In the genomic region with DNA sequence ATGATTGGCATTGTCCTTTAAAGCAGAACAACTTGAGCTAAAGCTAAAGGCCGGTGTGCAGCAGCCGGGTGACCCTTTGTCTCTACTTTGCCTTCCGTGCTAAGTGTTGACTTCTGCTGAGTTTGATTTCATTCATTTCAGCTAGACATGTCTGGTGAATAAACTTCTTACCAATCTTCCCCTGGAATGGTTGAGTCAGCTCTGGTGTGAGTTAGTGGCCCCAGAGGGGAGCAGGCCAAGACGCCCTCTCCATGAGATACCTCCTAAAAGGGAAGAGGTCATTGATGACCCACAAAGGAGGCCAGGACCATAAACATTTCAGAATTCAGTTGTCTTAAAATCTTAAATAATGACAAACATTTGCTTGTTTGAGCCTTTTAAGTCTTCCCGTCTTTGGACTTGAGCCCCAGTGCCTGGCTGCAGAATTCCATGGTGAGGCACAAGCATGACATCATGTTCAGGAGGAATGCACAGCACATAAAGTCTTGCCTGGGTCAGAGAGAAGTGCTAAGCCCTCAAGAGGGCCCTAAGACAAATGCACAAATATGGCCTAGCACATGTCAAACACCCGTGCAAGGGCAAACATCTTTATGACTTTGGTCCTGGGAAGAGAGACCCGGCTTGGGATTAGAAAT, we compare ENCODE assay signal across 20 cellular contexts.
DNase-seq lines count a peak whose midpoint lies in the region; ATAC-seq and TF ChIP-seq lines count a peak whose summit lies in the region.
"Had no signal": no experiment of that assay in that cellular context is flagged by ENCODE, and none has a peak within 500 bp of the region (broad histone marks: within the 10 kb centered on the region; RNA-seq: fewer than 3 reads in every experiment).

No MANE protein-coding gene starts in this region.

- H3K27me3 ChIP-seq in PC-3 (ENCODE audit: low read length) = no peaks in the 10 kb centered on the region

- no TSS peak for BruUV-seq in PC-3 (replicated peaks; lab: Mats Ljungman, UMichigan)

- peaks cover 50% of the 10 kb centered on the region for H3K36me3 Mint-ChIP-seq in T-helper 1 cell treated with Interleukin-12 subunit alpha and Interleukin-12 subunit beta and Interleukin-4 antibody, amounts not matched to agents 30 μg/mL and 1 μg/mL, for 36 hours (ENCODE audit: low read depth)
- H3K36me3 Mint-ChIP-seq in activated B cell treated with CpG ODN at 0.5 μM for 24 hours (ENCODE audit: low read depth) = peaks cover 50% of the 10 kb centered on the region
- no peaks in the 10 kb centered on the region for H3K36me3 Mint-ChIP-seq in endothelial cell (ENCODE audit: low read depth, unreplicated experiment)
- H3K36me3 Mint-ChIP-seq: brain had no signal

- H3K4me3 ChIP-seq in PC-3 (ENCODE audit: low read length) = no peak overlapping the region

- no peak for DNase-seq in T-helper 1 cell
- no peak for DNase-seq in activated B cell treated with CpG ODN at 0.5 μM for 24 hours
- DNase-seq in hepatic stellate cell (ENCODE audit: low spot score) = peak; percentile 40
- no peak for DNase-seq in stimulated activated naive CD8-positive, alpha-beta T cell treated with anti-CD3 and anti-CD28 coated beads, Interleukin-15, amount 100 ng/mL, for 72 hours
- DNase-seq in RKO (ENCODE audit: low spot score) = no peak
- no peak for DNase-seq in PC-3
- DNase-seq in endothelial cell (ENCODE audit: low spot score) = no peak
- DNase-seq: activated CD8-positive, alpha-beta memory T cell treated with anti-CD3 and anti-CD28 coated beads, Interleukin-2, amount 10 ng/mL, durations not matched to agents 7 days and 5 days; activated gamma-delta T cell treated with Interleukin-2 at 50 U/mL for 16 hours; Caco-2; dermis blood vessel endothelial cell; GDM1; naive thymus-derived CD8-positive, alpha-beta T cell; NCI-H748 treated with DMSO at 0.1 percent for 48 hours had no signal

- H3F3A ChIP-seq in PC-3 (ENCODE audit: low read length, unreplicated experiment) = no peaks in the 10 kb centered on the region

- H2AFZ ChIP-seq in PC-3 (ENCODE audit: low read length) = no peak overlapping the region

- no peaks in the 10 kb centered on the region for H3K36me3 ChIP-seq in PC-3 (ENCODE audit: low read depth, low read length)

- H3K27me3 Mint-ChIP-seq in T-helper 1 cell treated with Interleukin-12 subunit alpha and Interleukin-12 subunit beta and Interleukin-4 antibody, amounts not matched to agents 30 μg/mL and 1 μg/mL, for 36 hours (ENCODE audit: low read depth) = no peaks in the 10 kb centered on the region
- H3K27me3 Mint-ChIP-seq in activated B cell treated with CpG ODN at 0.5 μM for 24 hours (no peaks in the 10 kb centered on the region), endothelial cell (ENCODE audit: unreplicated experiment) (peaks cover 4% of the 10 kb centered on the region)
- H3K27me3 Mint-ChIP-seq in stimulated activated naive CD8-positive, alpha-beta T cell treated with anti-CD3 and anti-CD28 coated beads, Interleukin-15, amount 100 ng/mL, for 72 hours = no peaks in the 10 kb centered on the region
- H3K27me3 Mint-ChIP-seq: activated CD8-positive, alpha-beta memory T cell treated with anti-CD3 and anti-CD28 coated beads, Interleukin-2, amount 10 ng/mL, durations not matched to agents 7 days and 5 days; naive thymus-derived CD8-positive, alpha-beta T cell had no signal

- peaks cover 71% of the 10 kb centered on the region for H3K4me1 Mint-ChIP-seq in T-helper 1 cell treated with Interleukin-12 subunit alpha and Interleukin-12 subunit beta and Interleukin-4 antibody, amounts not matched to agents 30 μg/mL and 1 μg/mL, for 36 hours (ENCODE audit: low read depth)
- H3K4me1 Mint-ChIP-seq in activated B cell treated with CpG ODN at 0.5 μM for 24 hours (peaks cover 73% of the 10 kb centered on the region), endothelial cell (ENCODE audit: unreplicated experiment) (peaks cover 22% of the 10 kb centered on the region)
- H3K4me1 Mint-ChIP-seq in stimulated activated naive CD8-positive, alpha-beta T cell treated with anti-CD3 and anti-CD28 coated beads, Interleukin-15, amount 100 ng/mL, for 72 hours = peaks cover 98% of the 10 kb centered on the region

- no peak for ATAC-seq in activated B cell treated with CpG ODN at 0.5 μM for 24 hours (ENCODE audit: low read depth)
- no peak for ATAC-seq in stimulated activated naive CD8-positive, alpha-beta T cell treated with anti-CD3 and anti-CD28 coated beads, Interleukin-15, amount 100 ng/mL, for 72 hours
- no peak for ATAC-seq in PC-3
- ATAC-seq: activated CD8-positive, alpha-beta memory T cell treated with anti-CD3 and anti-CD28 coated beads, Interleukin-2, amount 10 ng/mL, durations not matched to agents 7 days and 5 days; esophagus mucosa; naive thymus-derived CD8-positive, alpha-beta T cell; Panc1 had no signal

- no peak overlapping the region for H3K4me3 Mint-ChIP-seq in T-helper 1 cell treated with Interleukin-12 subunit alpha and Interleukin-12 subunit beta and Interleukin-4 antibody, amounts not matched to agents 30 μg/mL and 1 μg/mL, for 36 hours
- no peak overlapping the region for H3K4me3 Mint-ChIP-seq in activated B cell treated with CpG ODN at 0.5 μM for 24 hours
- H3K4me3 Mint-ChIP-seq in stimulated activated naive CD8-positive, alpha-beta T cell treated with anti-CD3 and anti-CD28 coated beads, Interleukin-15, amount 100 ng/mL, for 72 hours = no peak overlapping the region
- H3K4me3 Mint-ChIP-seq in endothelial cell (ENCODE audit: unreplicated experiment) = no peak overlapping the region
- H3K4me3 Mint-ChIP-seq: activated CD8-positive, alpha-beta memory T cell treated with anti-CD3 and anti-CD28 coated beads, Interleukin-2, amount 10 ng/mL, durations not matched to agents 7 days and 5 days; brain; naive thymus-derived CD8-positive, alpha-beta T cell had no signal

- no peaks in the 10 kb centered on the region for H3K9me3 ChIP-seq in PC-3 (ENCODE audit: low read length)
- H3K9me3 ChIP-seq: Caco-2 had no signal

- POLR2A ChIA-PET in activated B cell treated with CpG ODN at 0.5 μM for 24 hours (lab: Charles Lee) = no interaction called here
- POLR2A ChIA-PET in PC-3 (lab: Charles Lee; ENCODE audit: unreplicated experiment) = no interaction called here

- TF ChIP-seq CTCF in activated B cell treated with CpG ODN at 0.5 μM for 24 hours (IDR thresholded peaks at IDR 0.05) (no peak), PC-3 (conservative IDR thresholded peaks at IDR 0.05; ENCODE audit: low read depth, low read length) (no peak), endothelial cell (IDR thresholded peaks at IDR 0.05; ENCODE audit: unreplicated experiment) (no peak)

- CTCF ChIA-PET in activated B cell treated with CpG ODN at 0.5 μM for 24 hours (lab: Charles Lee) = interaction anchor here (1.2 kb wide), 1 partner anchor 157 kb away, joined by 3 read pairs; no protein-coding TSS in a partner anchor
- CTCF ChIA-PET in PC-3 (lab: Charles Lee) = no interaction called here

- no peaks in the 10 kb centered on the region for H4K20me1 ChIP-seq in PC-3 (ENCODE audit: low read length)

- no peak overlapping the region for H3K4me2 ChIP-seq in PC-3 (ENCODE audit: low read length)

- H3K9me2 ChIP-seq in PC-3 (replicated peaks; ENCODE audit: low read length) = no peaks in the 10 kb centered on the region

- no peaks in the 10 kb centered on the region for H3K4me1 ChIP-seq in PC-3 (ENCODE audit: insufficient read depth, low read length)

- no peak overlapping the region for H3K9ac ChIP-seq in PC-3 (ENCODE audit: low read length)

- peak overlapping the region; percentile 38 for H3K27ac Mint-ChIP-seq in T-helper 1 cell treated with Interleukin-12 subunit alpha and Interleukin-12 subunit beta and Interleukin-4 antibody, amounts not matched to agents 30 μg/mL and 1 μg/mL, for 36 hours
- H3K27ac Mint-ChIP-seq in activated B cell treated with CpG ODN at 0.5 μM for 24 hours (peak overlapping the region; percentile 71), endothelial cell (ENCODE audit: unreplicated experiment) (no peak overlapping the region)
- H3K27ac Mint-ChIP-seq in stimulated activated naive CD8-positive, alpha-beta T cell treated with anti-CD3 and anti-CD28 coated beads, Interleukin-15, amount 100 ng/mL, for 72 hours = peak overlapping the region; percentile 33 to 56
- H3K27ac Mint-ChIP-seq: activated CD8-positive, alpha-beta memory T cell treated with anti-CD3 and anti-CD28 coated beads, Interleukin-2, amount 10 ng/mL, durations not matched to agents 7 days and 5 days; brain had no signal

- no peaks in the 10 kb centered on the region for H3K79me2 ChIP-seq in PC-3 (ENCODE audit: low read length)

- no peak overlapping the region for H3K27ac ChIP-seq in PC-3 (ENCODE audit: low read length)
- H3K27ac ChIP-seq: 22Rv1, VCaP had no signal

- intact Hi-C loops in activated B cell treated with CpG ODN at 0.5 μM for 24 hours (cut with micrococcal nuclease) = no loop called here
- intact Hi-C loops in PC-3 (cut with micrococcal nuclease) = no loop called here

- H3K9me3 Mint-ChIP-seq in T-helper 1 cell treated with Interleukin-12 subunit alpha and Interleukin-12 subunit beta and Interleukin-4 antibody, amounts not matched to agents 30 μg/mL and 1 μg/mL, for 36 hours = no peaks in the 10 kb centered on the region
- H3K9me3 Mint-ChIP-seq in activated B cell treated with CpG ODN at 0.5 μM for 24 hours = no peaks in the 10 kb centered on the region
- H3K9me3 Mint-ChIP-seq in stimulated activated naive CD8-positive, alpha-beta T cell treated with anti-CD3 and anti-CD28 coated beads, Interleukin-15, amount 100 ng/mL, for 72 hours = no peaks in the 10 kb centered on the region
- H3K9me3 Mint-ChIP-seq in endothelial cell (ENCODE audit: unreplicated experiment) = no peaks in the 10 kb centered on the region
- H3K9me3 Mint-ChIP-seq: brain; naive thymus-derived CD8-positive, alpha-beta T cell had no signal
